1 cellular context compared by ENCODE assay signal in genomic region chr12:8235316-8236157, GRCh38.
A peak's percentile ranks its signal among the peaks of the same experiment; 100 is the strongest.
TF ChIP-seq lines count a peak whose summit lies in the region.

No MANE protein-coding gene starts in this region.

TF ChIP-seq in IMR-90, 13 proteins besides CTCF, POLR2A, EP300 and RAD21:
- TF ChIP-seq MXI1 (IDR thresholded peaks at IDR 0.05; ENCODE audit: borderline replicate concordance, low read depth, low read length), result 0 out of 2 replicates have a peak, but pooled peaks have one; percentile 30
- TF ChIP-seq, protein P1, sequence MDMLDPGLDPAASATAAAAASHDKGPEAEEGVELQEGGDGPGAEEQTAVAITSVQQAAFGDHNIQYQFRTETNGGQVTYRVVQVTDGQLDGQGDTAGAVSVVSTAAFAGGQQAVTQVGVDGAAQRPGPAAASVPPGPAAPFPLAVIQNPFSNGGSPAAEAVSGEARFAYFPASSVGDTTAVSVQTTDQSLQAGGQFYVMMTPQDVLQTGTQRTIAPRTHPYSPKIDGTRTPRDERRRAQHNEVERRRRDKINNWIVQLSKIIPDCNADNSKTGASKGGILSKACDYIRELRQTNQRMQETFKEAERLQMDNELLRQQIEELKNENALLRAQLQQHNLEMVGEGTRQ (IDR thresholded peaks at IDR 0.05; ENCODE audit: low read depth, low read length), result peak; percentile 59
- peak; percentile 68 for TF ChIP-seq BHLHE40 (IDR thresholded peaks at IDR 0.05; ENCODE audit: low read depth, low read length)
